In the genomic region with DNA sequence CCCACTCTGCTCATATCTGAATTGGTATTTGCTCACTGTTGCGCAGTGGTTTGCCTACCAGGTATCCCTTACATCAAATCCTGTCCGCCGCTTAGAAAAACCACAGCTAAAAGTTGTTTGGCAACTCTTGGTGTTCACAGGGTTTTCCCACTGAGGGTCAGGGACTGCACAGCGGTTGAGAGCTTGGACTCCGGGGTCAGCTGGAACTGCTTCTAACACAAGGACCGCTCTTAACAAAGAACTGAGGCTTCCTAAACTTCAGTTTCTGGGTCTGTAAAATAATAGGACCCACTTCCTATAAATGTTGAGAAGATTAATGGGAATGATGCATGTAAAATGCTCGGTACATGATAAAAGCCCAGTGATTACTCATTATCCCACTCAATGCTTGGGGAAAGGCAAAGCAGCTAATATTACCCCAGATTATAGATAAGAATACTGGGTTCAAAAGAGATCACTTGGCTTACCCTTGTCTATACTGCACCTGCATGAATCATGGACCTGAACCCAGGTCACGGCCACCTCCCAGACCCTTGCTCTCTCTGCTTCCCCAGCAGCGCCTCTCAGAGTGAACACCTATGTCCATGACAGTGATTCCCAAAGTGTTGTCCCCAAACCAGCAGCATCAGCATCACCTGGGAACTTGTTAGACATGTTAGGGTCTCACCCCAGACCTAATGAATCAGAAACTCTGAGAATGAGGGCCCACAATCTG, we compare ENCODE assay signal across 17 cellular contexts. TPM values are rescaled to one million over a fixed set of nuclear protein-coding genes. Genes with fewer than 3 reads are reported as not detected.
A peak's percentile ranks its signal among the peaks of the same experiment; 100 is the strongest.
DNase-seq lines count a peak whose midpoint lies in the region; ATAC-seq, FAIRE-seq and TF ChIP-seq lines count a peak whose summit lies in the region.
"Had no signal": no experiment of that assay in that cellular context is flagged by ENCODE, and none has a peak within 500 bp of the region (broad histone marks: within the 10 kb centered on the region; RNA-seq: fewer than 3 reads in every experiment).

No MANE protein-coding gene starts in this region.

- H3K27me3 ChIP-seq in BLaER1 treated with 17β-estradiol and CSF1 and Interleukin-3, amounts not matched to agents 10 nM and 100 nM: no peaks in the 10 kb centered on the region
- no peaks in the 10 kb centered on the region; a peak in 1 of 7 replicates for H3K27me3 ChIP-seq in H1 (replicated peaks in 1 of 4; ENCODE audit: control insufficient read depth in 3 of 4, extremely low read depth in 1 of 4, insufficient read depth in 3 of 4, low read length in 3 of 4)
- H3K27me3 ChIP-seq: colonic mucosa, heart right ventricle had no signal

- no peak for TF ChIP-seq POLR2A in H1 (IDR thresholded peaks at IDR 0.05; ENCODE audit: control extremely low read depth in 1 of 2, low read depth in 2 of 2, low read length in 2 of 2)

- no peak overlapping the region for H2BK5ac ChIP-seq in H1 (ENCODE audit: low read depth, low read length)

- no peak overlapping the region for H3K18ac ChIP-seq in H1 (ENCODE audit: extremely low read depth, low read length)

- no peak overlapping the region for H2BK120ac ChIP-seq in H1 (replicated peaks; ENCODE audit: low read depth, low read length)

- no peak overlapping the region for H3K14ac ChIP-seq in H1 (ENCODE audit: insufficient read length)

- no peaks in the 10 kb centered on the region for H3K36me3 Mint-ChIP-seq in nephron progenitor cell (ENCODE audit: low read depth)

- peak overlapping the region; percentile 59 for H3K4me3 Mint-ChIP-seq in nephron progenitor cell
- H3K4me3 Mint-ChIP-seq: activated T-cell treated with anti-CD3 and anti-CD28 coated beads, Interleukin-2, amount 50 U/mL, for 24 hours; T-helper 1 cell treated with Interleukin-12 subunit alpha and Interleukin-12 subunit beta and Interleukin-4 antibody, amounts not matched to agents 30 μg/mL and 1 μg/mL, for 36 hours had no signal

- H3K9ac ChIP-seq in BLaER1 treated with 17β-estradiol and CSF1 and Interleukin-3, amounts not matched to agents 10 nM and 100 nM: peak overlapping the region in 9 of 11 experiments; percentile 11 to 52 (median 36); a peak in 12 of 22 replicates
- H3K9ac ChIP-seq in H1 (replicated peaks in 1 of 4; ENCODE audit: extremely low read depth in 1 of 4, low read depth in 3 of 4, low read length in 3 of 4): no peak overlapping the region

- no peak overlapping the region for H3K23ac ChIP-seq in H1 (ENCODE audit: insufficient read length)

- DNase-seq in NCI-H510A treated with DMSO at 0.1 percent for 48 hours (lab: John Stamatoyannopoulos, UW) (peak; percentile 74), H1 (ENCODE audit: low read depth in 1 of 2, low spot score in 2 of 2) (no peak), nephron progenitor cell (no peak), inferior parietal cortex (ENCODE audit: extremely low spot score) (no peak), GM13976 (ENCODE audit: low spot score) (no peak), hypothalamus (lab: John Stamatoyannopoulos, UW) (no peak)
- DNase-seq: activated CD4-positive, alpha-beta T cell treated with anti-CD3 and anti-CD28 coated beads for 1 hour; activated T-cell treated with anti-CD3 and anti-CD28 coated beads, Interleukin-2, amount 50 U/mL, for 24 hours; colonic mucosa; heart right ventricle; NCI-H345; stimulated activated CD4-positive, alpha-beta T cell treated with anti-CD3 and anti-CD28 coated beads, Interleukin-12 subunit alpha, Interleukin-12 subunit beta, amount 100 ng/mL, for 4 hours; substantia nigra had no signal

- no peaks in the 10 kb centered on the region for H3K79me2 ChIP-seq in H1 (ENCODE audit: control insufficient read depth in 1 of 2, insufficient read depth in 2 of 2, low read length in 2 of 2)

- no peak for ATAC-seq in HG03520 (IDR thresholded peaks at IDR 0.05; ENCODE audit: unreplicated experiment)
- ATAC-seq: heart right ventricle had no signal

- no peaks in the 10 kb centered on the region for H4K20me1 ChIP-seq in BLaER1 treated with 17β-estradiol and CSF1 and Interleukin-3, amounts not matched to agents 10 nM and 100 nM
- H4K20me1 ChIP-seq in H1 (replicated peaks in 1 of 2; ENCODE audit: control insufficient read depth in 1 of 2, insufficient read depth in 2 of 2, low read length in 2 of 2): no peaks in the 10 kb centered on the region

- H2BK20ac ChIP-seq in H1 (ENCODE audit: low read length): no peak overlapping the region

- H2AK5ac ChIP-seq in H1 (ENCODE audit: low read depth, low read length): no peak overlapping the region; the same call in 1 of the 2 replicates

- CTCF ChIA-PET in H1 (lab: Charles Lee; ENCODE audit: partially characterized antibody): interaction anchor here (0.6 to 1.1 kb wide), 3 partner anchors 8 to 25 kb away, joined by 3 to 4 read pairs (median 3); no protein-coding TSS in a partner anchor

- no peak for TF ChIP-seq EP300 in H1 (IDR thresholded peaks at IDR 0.05; ENCODE audit: borderline replicate concordance in 1 of 2, low read depth in 2 of 2, low read length in 2 of 2)

- H3K56ac ChIP-seq in H1 (replicated peaks; ENCODE audit: insufficient read length, low read depth, low read length): no peak overlapping the region

- peaks cover 0 to 3% (median 0%) of the 10 kb centered on the region in 11 experiments; a peak in 2 of 22 replicates for H3K9me3 ChIP-seq in BLaER1 treated with 17β-estradiol and CSF1 and Interleukin-3, amounts not matched to agents 10 nM and 100 nM (replicated peaks in 1 of 11)
- H3K9me3 ChIP-seq in H1 (ENCODE audit: insufficient read depth in 2 of 2, low read depth in 1 of 2, low read length in 1 of 2): no peaks in the 10 kb centered on the region; a peak in 1 of 4 replicates
- H3K9me3 ChIP-seq: colonic mucosa, heart right ventricle had no signal

- H3K4ac ChIP-seq in H1 (replicated peaks; ENCODE audit: insufficient read length, low read depth, low read length): no peak overlapping the region

- peak overlapping the region; percentile 84 for H3K27ac Mint-ChIP-seq in nephron progenitor cell
- H3K27ac Mint-ChIP-seq: activated T-cell treated with anti-CD3 and anti-CD28 coated beads, Interleukin-2, amount 50 U/mL, for 24 hours; T-helper 1 cell treated with Interleukin-12 subunit alpha and Interleukin-12 subunit beta and Interleukin-4 antibody, amounts not matched to agents 30 μg/mL and 1 μg/mL, for 36 hours had no signal

- POLR2A ChIA-PET in H1 (lab: Charles Lee; ENCODE audit: partially characterized antibody): no interaction called here

- H3K9me3 Mint-ChIP-seq in nephron progenitor cell: no peaks in the 10 kb centered on the region
- H3K9me3 Mint-ChIP-seq: activated T-cell treated with anti-CD3 and anti-CD28 coated beads, Interleukin-2, amount 50 U/mL, for 24 hours; T-helper 1 cell treated with Interleukin-12 subunit alpha and Interleukin-12 subunit beta and Interleukin-4 antibody, amounts not matched to agents 30 μg/mL and 1 μg/mL, for 36 hours had no signal

- H3K4me1 ChIP-seq in BLaER1 treated with 17β-estradiol and CSF1 and Interleukin-3, amounts not matched to agents 10 nM and 100 nM: peaks cover 67 to 100% (median 94%) of the 10 kb centered on the region in 10 experiments
- peaks cover 0 to 5% (median 2%) of the 10 kb centered on the region in 4 experiments; a peak in 3 of 7 replicates for H3K4me1 ChIP-seq in H1 (replicated peaks in 1 of 4; ENCODE audit: control insufficient read depth in 3 of 4, insufficient read depth in 4 of 4, low read length in 3 of 4)
- H3K4me1 ChIP-seq: colonic mucosa had no signal

- peak overlapping the region in 1 of 10 experiments; percentile 9; a peak in 1 of 20 replicates for H3K4me3 ChIP-seq in BLaER1 treated with 17β-estradiol and CSF1 and Interleukin-3, amounts not matched to agents 10 nM and 100 nM
- no peak overlapping the region for H3K4me3 ChIP-seq in H1 (ENCODE audit: extremely low read depth in 1 of 4, insufficient read depth in 2 of 4, low read depth in 3 of 4, low read length in 4 of 4)
- H3K4me3 ChIP-seq: colonic mucosa, heart right ventricle had no signal

- peak overlapping the region; percentile 9; the same call in 1 of the 2 replicates for H2AFZ ChIP-seq in H1 (ENCODE audit: low read length)

- TF ChIP-seq RAD21 in H1 (IDR thresholded peaks at IDR 0.05 in 1 of 2, conservative IDR thresholded peaks at IDR 0.05 in 1 of 2; ENCODE audit: low read depth in 2 of 2, low read length in 2 of 2): no peak

- in situ Hi-C loops in GM13976 (cut with MboI; ENCODE audit: low sequenced_read_pairs, unreplicated experiment): loop anchor here (10.0 kb wide), 1 partner anchor 63 kb away; no protein-coding TSS in a partner anchor

- no peaks in the 10 kb centered on the region for H3K36me3 ChIP-seq in BLaER1 treated with 17β-estradiol and CSF1 and Interleukin-3, amounts not matched to agents 10 nM and 100 nM
- H3K36me3 ChIP-seq in H1 (ENCODE audit: control insufficient read depth in 2 of 4, insufficient read depth in 4 of 4, low read length in 3 of 4): no peaks in the 10 kb centered on the region
- H3K36me3 ChIP-seq: colonic mucosa, heart right ventricle had no signal

- no peak overlapping the region for H2BK12ac ChIP-seq in H1 (ENCODE audit: low read depth, low read length)

- H2BK15ac ChIP-seq in H1 (ENCODE audit: low read length): no peak overlapping the region

- H4K8ac ChIP-seq in H1 (ENCODE audit: extremely low read depth, insufficient read depth, low read length): no peak overlapping the region

- peaks cover 74% of the 10 kb centered on the region for H3K4me1 Mint-ChIP-seq in nephron progenitor cell

- TF ChIP-seq CTCF in H1 (IDR thresholded peaks at IDR 0.05; ENCODE audit: control extremely low read depth in 1 of 3, insufficient read depth in 1 of 3, low read depth in 1 of 3, low read length in 3 of 3) (no peak), nephron progenitor cell (IDR thresholded peaks at IDR 0.05) (no peak), GM13976 (IDR thresholded peaks at IDR 0.05; ENCODE audit: borderline replicate concordance, control extremely low read depth, extremely low read depth, insufficient read depth, missing control alignments) (no peak)

- H3K4me2 ChIP-seq in BLaER1 treated with 17β-estradiol and CSF1 and Interleukin-3, amounts not matched to agents 10 nM and 100 nM: peak overlapping the region; percentile 55 to 92 (median 76)
- H3K4me2 ChIP-seq in H1 (ENCODE audit: insufficient read depth in 1 of 2, low read depth in 2 of 2, low read length in 2 of 2): no peak overlapping the region

- H4K91ac ChIP-seq in H1 (replicated peaks; ENCODE audit: insufficient read length, low read length): no peak overlapping the region

- H3K23me2 ChIP-seq in H1 (ENCODE audit: low read depth, low read length): no peaks in the 10 kb centered on the region

- H3K27me3 Mint-ChIP-seq in nephron progenitor cell (ENCODE audit: low read depth, poor library complexity): peaks cover 3% of the 10 kb centered on the region
- H3K27me3 Mint-ChIP-seq: activated T-cell treated with anti-CD3 and anti-CD28 coated beads, Interleukin-2, amount 50 U/mL, for 24 hours had no signal

- WGBS in H1 (ENCODE audit: extremely low coverage in 1 of 2, insufficient coverage in 1 of 2, insufficient read length in 1 of 2, insufficient replicate concordance in 2 of 2, low coverage in 1 of 2, low lambda C conversion rate in 2 of 2, missing lambda C conversion rate in 1 of 2), 2 experiments: 87% methylated on average over 9 of the region's 9 CpGs; no CpG with 5 or more reads in 1 of the 2 experiments

- H4K5ac ChIP-seq in H1 (ENCODE audit: insufficient read length, low read depth, low read length): no peak overlapping the region

- FAIRE-seq in H1 (lab: Jason Lieb, UNC): no peak

- H3K27ac ChIP-seq in BLaER1 treated with 17β-estradiol and CSF1 and Interleukin-3, amounts not matched to agents 10 nM and 100 nM: peak overlapping the region in 10 of 11 experiments; percentile 8 to 93 (median 68); a peak in 19 of 22 replicates
- H3K27ac ChIP-seq in H1 (ENCODE audit: low read depth, low read length): no peak overlapping the region
- H3K27ac ChIP-seq: colonic mucosa, heart right ventricle had no signal

- H3K79me1 ChIP-seq in H1 (ENCODE audit: low read depth, low read length): no peaks in the 10 kb centered on the region

RNA-seq across cellular contexts. Expression of a gene that starts 36.1 kb away (rescaled TPM):
- not detected in 2 replicates for total RNA-seq in H1 (2021; fragmentation: NEBNext Ultra II Directional; extraction: Animal tissue kit (Norgen Biotek cat#: 25700))
- not detected in 2 replicates for polyA plus RNA-seq in H1 (2011; rRNA removed)
- not detected for polyA plus RNA-seq in H1 (2011; cell fraction: cytosol; rRNA removed)
- polyA plus RNA-seq in H1 (2011; cell fraction: nucleus; rRNA removed): not detected
- not detected in 4 replicates for polyA plus RNA-seq in H1 (2012, experiment 1 of 2)
- not detected for polyA plus RNA-seq in H1 (2012, experiment 2 of 2)
- polyA plus RNA-seq in H1 (2013, experiment 1 of 2): not detected
- not detected for polyA plus RNA-seq in H1 (2013, experiment 2 of 2)
- not detected in 2 replicates for polyA minus RNA-seq in H1 (2011; rRNA and poly(A)+ RNA removed)
- polyA minus RNA-seq in H1 (2011; cell fraction: cytosol; rRNA and poly(A)+ RNA removed): not detected
- not detected for polyA minus RNA-seq in H1 (2011; cell fraction: nucleus; rRNA and poly(A)+ RNA removed)
- total RNA-seq: lung microvascular endothelial cell had no signal

Comparison
In these comparisons a context has a peak if more than half of its experiments do, and no peak if none do; other contexts are left out.
1. H3K4me2 ChIP-seq: peak in BLaER1 treated with 17β-estradiol and CSF1 and Interleukin-3, amounts not matched to agents 10 nM and 100 nM (11 of 11); none in H1 (0 of 2).
2. H3K9ac ChIP-seq: peak in BLaER1 treated with 17β-estradiol and CSF1 and Interleukin-3, amounts not matched to agents 10 nM and 100 nM (9 of 11); none in H1 (0 of 4).